8 cellular contexts compared by ENCODE assay signal in genomic region chr3:9749663-9750555, GRCh38. TPM values are rescaled to one million over a fixed set of nuclear protein-coding genes. Genes with fewer than 3 reads are reported as not detected.
DNase-seq lines count a peak whose midpoint lies in the region; ATAC-seq lines count a peak whose summit lies in the region.

OGG1 (plus strand) TSS chr3:9749952; CDS start chr3:9750287, 335 bp downstream.

- H3K4me1 Mint-ChIP-seq in IgD-negative memory B cell: peaks cover 31 to 34% (median 33%) of the 10 kb centered on the region in 3 donors

- peak within 1 kb of the TSS; percentile 90 to 99 (median 96) for H3K4me3 Mint-ChIP-seq in IgD-negative memory B cell

- peaks cover 5% of the 10 kb centered on the region for H3K36me3 Mint-ChIP-seq in IgD-negative memory B cell

- ATAC-seq in GM21529 (IDR thresholded peaks at IDR 0.05; ENCODE audit: unreplicated experiment): peak; percentile 90

- no peaks in the 10 kb centered on the region for H3K27me3 Mint-ChIP-seq in IgD-negative memory B cell

- DNase-seq in DMS 273 treated with DMSO at 0.1 percent for 48 hours (lab: John Stamatoyannopoulos, UW): peak; percentile 94
- DNase-seq in OCI-M2 (lab: John Stamatoyannopoulos, UW; ENCODE audit: unreplicated experiment): peak; percentile 81
- peak; percentile 91 for DNase-seq in activated T-cell treated with anti-CD3 and anti-CD28 coated beads for 4 hours
- peak; percentile 86 for DNase-seq in epithelial cell of prostate (ENCODE audit: low read depth, low spot score)
- peak; percentile 99 for DNase-seq in mucosa of gallbladder (ENCODE audit: low spot score)
- DNase-seq in stimulated activated CD8-positive, alpha-beta memory T cell treated with anti-CD3 and anti-CD28 coated beads, Interleukin-4, amount 100 ng/mL, for 4 hours (ENCODE audit: low read depth in 2 of 2, low spot score in 1 of 2): peak; percentile 90 to 96

- no peaks in the 10 kb centered on the region for H3K9me3 Mint-ChIP-seq in IgD-negative memory B cell

- H3K27ac Mint-ChIP-seq in IgD-negative memory B cell: peak within 1 kb of the TSS; percentile 93 to 98 (median 94)

- peak within 1 kb of the TSS; percentile 81 for H3K27ac ChIP-seq in epithelial cell of prostate

RNA-seq across cellular contexts. Expression of gene OGG1, which starts in this region (rescaled TPM):
- polyA plus RNA-seq in IgD-negative memory B cell: 20.7 TPM
- total RNA-seq in mucosa of gallbladder: 37.6 TPM

Comparison
In these comparisons a context has a peak if more than half of its experiments do, and no peak if none do; other contexts are left out.
1. Peak in every context shown above with its lines: DNase-seq, ATAC-seq and H3K27ac ChIP-seq.